In genomic region chr17:37131064-37131463, GRCh38 we compare ENCODE assay signal across 13 cellular contexts.
A peak's percentile ranks its signal among the peaks of the same experiment; 100 is the strongest.
DNase-seq lines count a peak whose midpoint lies in the region; TF ChIP-seq lines count a peak whose summit lies in the region.
"Had no signal": no experiment of that assay in that cellular context is flagged by ENCODE, and none has a peak within 500 bp of the region (broad histone marks: within the 10 kb centered on the region; RNA-seq: fewer than 3 reads in every experiment).

No MANE protein-coding gene starts in this region.

- TF ChIP-seq CTCF in brain (conservative IDR thresholded peaks at IDR 0.05) (no peak), type B pancreatic cell (conservative IDR thresholded peaks at IDR 0.05) (no peak)

- DNase-seq in kidney glomerular epithelial cell (lab: John Stamatoyannopoulos, UW) (peak; percentile 45), type B pancreatic cell (ENCODE audit: extremely low spot score, unreplicated experiment) (no peak), DMS153 treated with DMSO at 0.1 percent for 48 hours (lab: John Stamatoyannopoulos, UW; ENCODE audit: unreplicated experiment) (no peak), SKM-1 (lab: John Stamatoyannopoulos, UW; ENCODE audit: unreplicated experiment) (no peak), NCI-H774 (lab: John Stamatoyannopoulos, UW) (no peak)
- DNase-seq: head of caudate nucleus; left lung; NCI-H2107; SHP77 treated with DMSO at 0.1 percent for 48 hours; spleen; stimulated activated naive CD8-positive, alpha-beta T cell treated with anti-CD3 and anti-CD28 coated beads, Interleukin-15, amount 100 ng/mL, for 72 hours had no signal

- H3K27ac Mint-ChIP-seq in brain (peak overlapping the region in 3 of 5 experiments; percentile 64 to 86 (median 64)), type B pancreatic cell (peak overlapping the region; percentile 33)
- H3K27ac Mint-ChIP-seq: stimulated activated naive CD8-positive, alpha-beta T cell treated with anti-CD3 and anti-CD28 coated beads, Interleukin-15, amount 100 ng/mL, for 72 hours had no signal

- H3K9me3 Mint-ChIP-seq in brain, result no peaks in the 10 kb centered on the region
- H3K9me3 Mint-ChIP-seq in type B pancreatic cell, result no peaks in the 10 kb centered on the region
- H3K9me3 Mint-ChIP-seq: stimulated activated naive CD8-positive, alpha-beta T cell treated with anti-CD3 and anti-CD28 coated beads, Interleukin-15, amount 100 ng/mL, for 72 hours had no signal

- H3K4me3 ChIP-seq in HUES48 (ENCODE audit: low read depth, low read length), result no peak overlapping the region
- H3K4me3 ChIP-seq: left lung, spleen had no signal

- H3K4me3 Mint-ChIP-seq in brain (peak overlapping the region in 1 of 5 experiments; percentile 36), type B pancreatic cell (peak overlapping the region; percentile 13)
- H3K4me3 Mint-ChIP-seq: stimulated activated naive CD8-positive, alpha-beta T cell treated with anti-CD3 and anti-CD28 coated beads, Interleukin-15, amount 100 ng/mL, for 72 hours had no signal

- peaks cover 35% of the 10 kb centered on the region for H3K36me3 ChIP-seq in HUES48 (ENCODE audit: control insufficient read depth, insufficient read depth, low read length)

- H3K36me3 Mint-ChIP-seq in brain (peaks cover 33% of the 10 kb centered on the region), type B pancreatic cell (peaks cover 23% of the 10 kb centered on the region)

- peaks cover 47% of the 10 kb centered on the region for H3K4me1 ChIP-seq in HUES48 (ENCODE audit: control insufficient read depth, insufficient read depth, low read length)
- H3K4me1 ChIP-seq: left lung had no signal

- H3K4me1 Mint-ChIP-seq in brain, result peaks cover 50% of the 10 kb centered on the region
- H3K4me1 Mint-ChIP-seq in type B pancreatic cell (ENCODE audit: unreplicated experiment), result peaks cover 47% of the 10 kb centered on the region
- H3K4me1 Mint-ChIP-seq: stimulated activated naive CD8-positive, alpha-beta T cell treated with anti-CD3 and anti-CD28 coated beads, Interleukin-15, amount 100 ng/mL, for 72 hours had no signal

- no peaks in the 10 kb centered on the region for H3K9me3 ChIP-seq in HUES48 (ENCODE audit: control insufficient read depth, insufficient read depth, low read length)
- H3K9me3 ChIP-seq: left lung, spleen had no signal

- peak overlapping the region; percentile 53 for H3K27ac ChIP-seq in HUES48 (ENCODE audit: low read depth, low read length)
- H3K27ac ChIP-seq: left lung, spleen had no signal

- no peaks in the 10 kb centered on the region for H3K27me3 ChIP-seq in HUES48 (ENCODE audit: control insufficient read depth, insufficient read depth, low read length)
- H3K27me3 ChIP-seq: left lung, spleen had no signal

- H3K9ac ChIP-seq in HUES48 (ENCODE audit: low read depth, low read length), result peak overlapping the region; percentile 23; the same call in 1 of the 2 replicates

- H3K27me3 Mint-ChIP-seq in brain (no peaks in the 10 kb centered on the region), type B pancreatic cell (no peaks in the 10 kb centered on the region)
- H3K27me3 Mint-ChIP-seq: stimulated activated naive CD8-positive, alpha-beta T cell treated with anti-CD3 and anti-CD28 coated beads, Interleukin-15, amount 100 ng/mL, for 72 hours had no signal
